In the genomic region with DNA sequence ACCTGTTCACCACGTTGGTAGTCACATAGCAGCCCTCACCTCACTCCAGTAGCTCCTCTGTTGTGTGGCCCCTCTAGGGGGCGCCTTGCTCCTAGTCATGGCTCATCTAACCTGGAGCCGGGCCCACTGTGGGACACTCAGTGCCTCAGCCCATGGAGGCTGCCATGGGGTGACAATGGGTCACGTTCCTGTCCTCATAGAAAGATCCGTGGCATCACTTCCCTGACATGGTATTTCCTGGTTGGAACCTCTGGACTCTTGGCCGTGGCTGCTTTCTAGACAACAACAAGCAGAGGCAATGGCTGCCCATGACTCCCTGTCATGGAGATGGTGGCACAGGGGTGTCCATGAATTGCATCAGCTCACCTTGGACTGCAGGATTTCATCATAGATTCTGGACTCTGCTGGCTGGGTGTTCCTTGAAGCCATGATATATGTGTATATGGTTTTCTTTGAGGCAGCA, we compare ENCODE assay signal across 1 cellular context.
TF ChIP-seq lines count a peak whose summit lies in the region.

No MANE protein-coding gene starts in this region.

TF ChIP-seq in SK-N-SH, 30 proteins besides CTCF, POLR2A, EP300 and RAD21 (continued from another document):
- TF ChIP-seq, protein P1, sequence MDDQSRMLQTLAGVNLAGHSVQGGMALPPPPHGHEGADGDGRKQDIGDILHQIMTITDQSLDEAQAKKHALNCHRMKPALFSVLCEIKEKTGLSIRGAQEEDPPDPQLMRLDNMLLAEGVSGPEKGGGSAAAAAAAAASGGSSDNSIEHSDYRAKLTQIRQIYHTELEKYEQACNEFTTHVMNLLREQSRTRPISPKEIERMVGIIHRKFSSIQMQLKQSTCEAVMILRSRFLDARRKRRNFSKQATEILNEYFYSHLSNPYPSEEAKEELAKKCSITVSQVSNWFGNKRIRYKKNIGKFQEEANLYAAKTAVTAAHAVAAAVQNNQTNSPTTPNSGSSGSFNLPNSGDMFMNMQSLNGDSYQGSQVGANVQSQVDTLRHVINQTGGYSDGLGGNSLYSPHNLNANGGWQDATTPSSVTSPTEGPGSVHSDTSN (IDR thresholded peaks at IDR 0.05), result no peak
- TF ChIP-seq RXRA (IDR thresholded peaks at IDR 0.05; ENCODE audit: borderline replicate concordance, low read depth) (no peak), MEF2A (IDR thresholded peaks at IDR 0.05; ENCODE audit: borderline replicate concordance, low read depth) (no peak), TEAD4 (IDR thresholded peaks at IDR 0.05; ENCODE audit: borderline replicate concordance, insufficient read depth) (no peak), RCOR1 (IDR thresholded peaks at IDR 0.05; ENCODE audit: low read length) (no peak), GABPA (IDR thresholded peaks at IDR 0.05; ENCODE audit: low read depth) (no peak), SIN3A (IDR thresholded peaks at IDR 0.05; ENCODE audit: borderline replicate concordance, low read depth, low read length) (no peak)
- TF ChIP-seq, protein P2, sequence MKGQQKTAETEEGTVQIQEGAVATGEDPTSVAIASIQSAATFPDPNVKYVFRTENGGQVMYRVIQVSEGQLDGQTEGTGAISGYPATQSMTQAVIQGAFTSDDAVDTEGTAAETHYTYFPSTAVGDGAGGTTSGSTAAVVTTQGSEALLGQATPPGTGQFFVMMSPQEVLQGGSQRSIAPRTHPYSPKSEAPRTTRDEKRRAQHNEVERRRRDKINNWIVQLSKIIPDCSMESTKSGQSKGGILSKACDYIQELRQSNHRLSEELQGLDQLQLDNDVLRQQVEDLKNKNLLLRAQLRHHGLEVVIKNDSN (IDR thresholded peaks at IDR 0.05; ENCODE audit: borderline replicate concordance, low read depth), result no peak
